In the genomic region with DNA sequence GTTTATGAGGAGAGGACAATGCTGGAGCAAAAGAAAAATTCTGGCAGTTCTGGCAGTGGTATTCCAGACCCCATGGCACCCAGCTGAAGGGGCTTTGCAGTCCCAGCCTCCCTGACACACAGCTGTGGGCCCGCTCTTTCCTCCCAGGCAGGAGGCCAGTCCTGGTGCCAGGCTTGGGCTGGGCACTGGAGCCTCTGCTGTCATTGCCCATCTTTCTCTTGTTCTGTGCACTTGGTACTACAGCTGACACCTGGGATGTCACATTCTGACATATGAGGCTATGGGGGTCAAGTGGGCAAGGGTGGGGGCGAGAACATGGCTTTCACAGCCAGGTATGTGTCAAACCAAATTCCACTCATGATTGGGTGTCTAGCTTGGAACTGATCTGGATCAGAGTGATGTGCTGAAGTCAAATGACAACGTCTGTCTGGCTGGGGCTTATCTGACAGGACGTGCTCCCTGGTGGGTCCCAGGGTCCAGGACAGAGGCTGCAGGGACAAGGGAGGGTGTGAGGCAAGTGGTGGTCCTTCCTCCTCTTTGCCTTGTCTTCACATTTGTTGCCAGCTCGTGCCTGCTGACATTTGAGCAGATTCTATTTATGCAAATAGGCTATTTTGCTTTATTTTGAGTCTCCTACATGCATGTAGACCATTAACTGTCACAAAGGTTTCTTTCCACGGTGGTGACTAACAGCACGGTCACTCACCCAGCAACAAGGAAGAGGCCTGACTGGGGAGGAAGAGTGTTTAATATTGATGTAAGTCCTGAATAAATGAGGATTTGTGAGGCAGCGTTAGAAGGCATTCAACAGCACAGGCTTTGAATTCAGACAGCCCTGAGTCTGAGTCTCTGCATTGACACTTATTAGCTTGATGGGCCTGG, we compare ENCODE assay signal across 20 cellular contexts.
"Had no signal": no experiment of that assay in that cellular context is flagged by ENCODE, and none has a peak within 500 bp of the region (broad histone marks: within the 10 kb centered on the region; RNA-seq: fewer than 3 reads in every experiment).

No MANE protein-coding gene starts in this region.

- H3K27me3 ChIP-seq: adrenal gland, esophagus squamous epithelium, neutrophil, tibial artery had no signal

- H3K27ac ChIP-seq: adrenal gland, esophagus squamous epithelium, neutrophil, parathyroid adenoma, skin epidermis, tibial artery had no signal

- H3K36me3 ChIP-seq: adrenal gland, esophagus squamous epithelium, neutrophil, tibial artery had no signal

- H3K9me3 ChIP-seq: adrenal gland, esophagus squamous epithelium, neutrophil had no signal

- ATAC-seq: activated CD8-positive, alpha-beta T cell treated with anti-CD3 and anti-CD28 coated beads for 36 hours; activated T-cell treated with anti-CD3 and anti-CD28 coated beads, Interleukin-2, amount 50 U/mL, for 4 hours; left colon; naive thymus-derived CD8-positive, alpha-beta T cell; stimulated activated naive B cell treated with anti-CD40 and anti-IgM and Interleukin-4, amounts not matched to agents 10 μg/mL and 1 μg/mL and 100 μg/mL, for 72 hours; WTC11 had no signal

- DNase-seq: activated CD4-positive, alpha-beta T cell treated with anti-CD3 and anti-CD28 coated beads for 4 hours; activated CD8-positive, alpha-beta T cell treated with anti-CD3 and anti-CD28 coated beads for 36 hours; activated effector memory CD4-positive, alpha-beta T cell treated with Interleukin-2 at 50 U/mL for 16 hours; activated naive CD4-positive, alpha-beta T cell treated with anti-CD3 and anti-CD28 coated beads, Interleukin-2, amount 50 U/mL, for 16 hours; activated T-cell treated with anti-CD3 and anti-CD28 coated beads, Interleukin-2, amount 50 U/mL, for 4 hours; adrenal gland; cortex of kidney; effector CD4-positive, alpha-beta T cell; esophagus squamous epithelium; left colon; naive thymus-derived CD8-positive, alpha-beta T cell; stimulated activated CD4-positive, alpha-beta T cell treated with anti-CD3 and anti-CD28 coated beads, Interleukin-15, amount 100 ng/mL, for 24 hours; stimulated activated CD4-positive, alpha-beta T cell treated with anti-CD3 and anti-CD28 coated beads, Interleukin-4, amount 100 ng/mL, for 1 hour; stimulated activated naive B cell treated with anti-CD40 and anti-IgM and Interleukin-4, amounts not matched to agents 10 μg/mL and 1 μg/mL and 100 μg/mL, for 72 hours; T-helper 2 cell; tibial artery had no signal

- H3K4me1 ChIP-seq: adrenal gland, esophagus squamous epithelium, tibial artery had no signal

- H3K4me3 ChIP-seq: adrenal gland, esophagus squamous epithelium, skin epidermis, tibial artery had no signal
